ENCODE assay signal across 10 cellular contexts in genomic region chr12:46517579-46517962, GRCh38.
DNase-seq lines count a peak whose midpoint lies in the region; ATAC-seq and TF ChIP-seq lines count a peak whose summit lies in the region.
"Had no signal": no experiment of that assay in that cellular context is flagged by ENCODE, and none has a peak within 500 bp of the region (broad histone marks: within the 10 kb centered on the region; RNA-seq: fewer than 3 reads in every experiment).

No MANE protein-coding gene starts in this region.

- intact Hi-C loops in MCF 10A (cut with micrococcal nuclease) (no loop called here), breast epithelium (cut with DNase I; ENCODE audit: low total_unique reads) (no loop called here), gastrocnemius medialis (cut with DNase I; ENCODE audit: low total_unique reads) (no loop called here)

- no peak overlapping the region for H3K4me3 Mint-ChIP-seq in MCF 10A (ENCODE audit: unreplicated experiment)
- peak overlapping the region; percentile 70 for H3K4me3 Mint-ChIP-seq in activated T-helper 17 cell treated with anti-CD3 and anti-CD28 coated beads, Interleukin-2, amount 50 U/mL, for 72 hours
- H3K4me3 Mint-ChIP-seq: CD14-positive monocyte had no signal

- H3K27me3 ChIP-seq in breast epithelium, result no peaks in the 10 kb centered on the region
- no peaks in the 10 kb centered on the region for H3K27me3 ChIP-seq in gastrocnemius medialis

- H3K9me3 Mint-ChIP-seq in MCF 10A (ENCODE audit: unreplicated experiment), result peaks cover 20% of the 10 kb centered on the region
- no peaks in the 10 kb centered on the region for H3K9me3 Mint-ChIP-seq in activated T-helper 17 cell treated with anti-CD3 and anti-CD28 coated beads, Interleukin-2, amount 50 U/mL, for 72 hours

- H3K36me3 ChIP-seq in breast epithelium (no peaks in the 10 kb centered on the region), gastrocnemius medialis (no peaks in the 10 kb centered on the region)

- POLR2A ChIA-PET in MCF 10A (lab: Yijun Ruan, JAX), result no interaction called here

- H3K9me3 ChIP-seq in breast epithelium (no peaks in the 10 kb centered on the region), gastrocnemius medialis (no peaks in the 10 kb centered on the region)

- H3K4me3 ChIP-seq in breast epithelium (no peak overlapping the region), gastrocnemius medialis (no peak overlapping the region)

- CTCF ChIA-PET in MCF 10A (lab: Yijun Ruan, JAX), result no interaction called here

- no peak for TF ChIP-seq CTCF in MCF 10A (IDR thresholded peaks at IDR 0.05; ENCODE audit: unreplicated experiment)
- TF ChIP-seq CTCF in breast epithelium (IDR thresholded peaks at IDR 0.05), result no peak
- TF ChIP-seq CTCF in gastrocnemius medialis (IDR thresholded peaks at IDR 0.05 in 4 of 5, conservative IDR thresholded peaks at IDR 0.05 in 1 of 5), result no peak

- DNase-seq in MCF 10A (ENCODE audit: unreplicated experiment) (no peak), breast epithelium (ENCODE audit: low spot score in 2 of 2) (no peak), gastrocnemius medialis (no peak), AG08395 (ENCODE audit: low spot score) (no peak), A172 (ENCODE audit: low spot score) (no peak)
- no peak for DNase-seq in stimulated activated CD4-positive, alpha-beta T cell treated with anti-CD3 and anti-CD28 coated beads, Interleukin-15, amount 100 ng/mL, for 24 hours

- in situ Hi-C loops in gastrocnemius medialis (cut with MboI; ENCODE audit: low sequenced_read_pairs in 4 of 4), result no loop called here

- peak overlapping the region; percentile 27 for H3K27ac Mint-ChIP-seq in MCF 10A (ENCODE audit: low read depth, unreplicated experiment)
- H3K27ac Mint-ChIP-seq in activated T-helper 17 cell treated with anti-CD3 and anti-CD28 coated beads, Interleukin-2, amount 50 U/mL, for 72 hours, result peak overlapping the region; percentile 85

- TF ChIP-seq POLR2A in breast epithelium (IDR thresholded peaks at IDR 0.05), result no peak
- no peak for TF ChIP-seq POLR2A in gastrocnemius medialis (IDR thresholded peaks at IDR 0.05)

- no peaks in the 10 kb centered on the region for H3K27me3 Mint-ChIP-seq in MCF 10A (ENCODE audit: insufficient read depth, unreplicated experiment)
- no peaks in the 10 kb centered on the region for H3K27me3 Mint-ChIP-seq in activated T-helper 17 cell treated with anti-CD3 and anti-CD28 coated beads, Interleukin-2, amount 50 U/mL, for 72 hours

- H3K27ac ChIP-seq in breast epithelium (no peak overlapping the region), gastrocnemius medialis (peak overlapping the region in 1 of 4 donors; percentile 24)
- H3K27ac ChIP-seq: VCaP had no signal

- peak; percentile 26 for ATAC-seq in HG02981 (IDR thresholded peaks at IDR 0.05; ENCODE audit: unreplicated experiment)
- ATAC-seq in activated T-helper 17 cell treated with anti-CD3 and anti-CD28 coated beads, Interleukin-2, amount 50 U/mL, for 72 hours (replicated peaks), result no peak
- ATAC-seq in gastrocnemius medialis, result no peak

- peaks cover 18% of the 10 kb centered on the region for H3K4me1 Mint-ChIP-seq in MCF 10A (ENCODE audit: insufficient read depth, unreplicated experiment)
- H3K4me1 Mint-ChIP-seq in activated T-helper 17 cell treated with anti-CD3 and anti-CD28 coated beads, Interleukin-2, amount 50 U/mL, for 72 hours, result peaks cover 30% of the 10 kb centered on the region

- no TSS peak for BruUV-seq in MCF 10A (replicated peaks; lab: Mats Ljungman, UMichigan)

- peaks cover 13% of the 10 kb centered on the region for H3K36me3 Mint-ChIP-seq in MCF 10A (ENCODE audit: insufficient read depth, unreplicated experiment)
- no peaks in the 10 kb centered on the region for H3K36me3 Mint-ChIP-seq in activated T-helper 17 cell treated with anti-CD3 and anti-CD28 coated beads, Interleukin-2, amount 50 U/mL, for 72 hours (ENCODE audit: low read depth)
- H3K36me3 Mint-ChIP-seq: CD14-positive monocyte had no signal

- H3K4me1 ChIP-seq in breast epithelium (no peaks in the 10 kb centered on the region), gastrocnemius medialis (peaks cover 22 to 37% of the 10 kb centered on the region in 2 donors)
